31 cellular contexts compared by ENCODE assay signal in genomic region chr1:12662556-12662955, GRCh38. TPM values are rescaled to one million over a fixed set of nuclear protein-coding genes. Genes with fewer than 3 reads are reported as not detected.
"Had no signal": no experiment of that assay in that cellular context is flagged by ENCODE, and none has a peak within 500 bp of the region (broad histone marks: within the 10 kb centered on the region; RNA-seq: fewer than 3 reads in every experiment).

No MANE protein-coding gene starts in this region.

- FAIRE-seq: urothelium cell line had no signal

- H3K27me3 ChIP-seq: stomach, testis, thyroid gland, tibial artery, tibial nerve, transverse colon, upper lobe of left lung, upper lobe of right lung, uterus, vagina had no signal

- H3K9me3 ChIP-seq: suprapubic skin, testis, thyroid gland, upper lobe of right lung, uterus, vagina had no signal

- ATAC-seq: stimulated activated effector memory CD8-positive, alpha-beta T cell treated with anti-CD3 and anti-CD28 coated beads, Interleukin-12 subunit alpha, Interleukin-12 subunit beta, amount 100 ng/mL, for 72 hours; stimulated activated memory B cell treated with anti-CD40 and anti-IgM and Interleukin-4, amounts not matched to agents 10 μg/mL and 1 μg/mL and 100 μg/mL, for 72 hours; stimulated activated naive B cell treated with anti-CD40 and anti-IgM and Interleukin-4, amounts not matched to agents 10 μg/mL and 1 μg/mL and 100 μg/mL, for 72 hours; stimulated activated naive CD8-positive, alpha-beta T cell treated with anti-CD3 and anti-CD28 coated beads, Interleukin-15, amount 100 ng/mL, for 72 hours; stimulated activated naive CD8-positive, alpha-beta T cell treated with anti-CD3 and anti-CD28 coated beads, Interleukin-15, Interleukin-2, amounts not matched to agents 100 U/mL and 50 U/mL, for 24 hours; upper lobe of right lung had no signal

- DNase-seq: stimulated activated CD4-positive, alpha-beta T cell treated with anti-CD3 and anti-CD28 coated beads, Interleukin-2, amount 100 ng/mL, for 48 hours; stimulated activated CD4-positive, alpha-beta T cell treated with anti-CD3 and anti-CD28 coated beads, Interleukin-4, amount 100 ng/mL, for 1 hour; stimulated activated CD4-positive, alpha-beta T cell treated with anti-CD3 and anti-CD28 coated beads, Interleukin-4, amount 100 ng/mL, for 24 hours; stimulated activated CD4-positive, alpha-beta T cell treated with anti-CD3 and anti-CD28 coated beads, Interleukin-4, amount 100 ng/mL, for 4 hours; stimulated activated CD8-positive, alpha-beta memory T cell treated with anti-CD3 and anti-CD28 coated beads, Interleukin-4, amount 100 ng/mL, for 48 hours; stimulated activated naive B cell treated with anti-CD40 and anti-IgM and Interleukin-4, amounts not matched to agents 10 μg/mL and 1 μg/mL and 100 μg/mL, for 72 hours; stimulated activated naive CD4-positive, alpha-beta T cell; stimulated activated naive CD4-positive, alpha-beta T cell treated with Interleukin-2 at 50 U/mL for 16 hours; stimulated activated naive CD8-positive, alpha-beta T cell treated with anti-CD3 and anti-CD28 coated beads, Interleukin-15, amount 100 ng/mL, for 72 hours; stimulated activated naive CD8-positive, alpha-beta T cell treated with anti-CD3 and anti-CD28 coated beads, Interleukin-15, Interleukin-2, amounts not matched to agents 100 U/mL and 50 U/mL, for 24 hours; stomach; substantia nigra; testis; thyroid gland; tibial artery; transverse colon; trophoblast cell; upper lobe of left lung; upper lobe of right lung; uterus had no signal

- H3K27ac ChIP-seq: stomach, suprapubic skin, testis, thoracic aorta, thyroid gland, tibial artery, tibial nerve, transverse colon, upper lobe of left lung, upper lobe of right lung, uterus, vagina had no signal

- H3K4me1 ChIP-seq: suprapubic skin, testis, thyroid gland, transverse colon, upper lobe of right lung, uterus, vagina had no signal

- H3K36me3 ChIP-seq: stomach, suprapubic skin, thoracic aorta, thyroid gland, tibial artery, tibial nerve, transverse colon, upper lobe of left lung, upper lobe of right lung, uterus, vagina had no signal

- H3K4me3 ChIP-seq: stomach, suprapubic skin, testis, thoracic aorta, thyroid gland, tibial artery, tibial nerve, transverse colon, upper lobe of left lung, upper lobe of right lung, uterus, vagina had no signal

RNA-seq across cellular contexts. Expression of gene AADACL4, which starts 18.7 kb away (rescaled TPM):
- total RNA-seq: stomach, subcutaneous adipose tissue, suprapubic skin, temporal lobe, testis, thoracic aorta, thyroid gland, tibial nerve, transverse colon, upper lobe of left lung, upper lobe of right lung, ureter, vagina had no signal
- polyA plus RNA-seq: stomach, urinary bladder had no signal

RNA-seq across cellular contexts. Expression of gene AADACL3, which starts 53.4 kb away (rescaled TPM):
- total RNA-seq: stomach, temporal lobe, testis, thoracic aorta, thyroid gland, tibial nerve, transverse colon, upper lobe of left lung, upper lobe of right lung, ureter, urinary bladder, uterus, vagina had no signal
- polyA plus RNA-seq: stomach, urinary bladder had no signal
